Comparison of ENCODE assay signal across 15 cellular contexts in the genomic region with DNA sequence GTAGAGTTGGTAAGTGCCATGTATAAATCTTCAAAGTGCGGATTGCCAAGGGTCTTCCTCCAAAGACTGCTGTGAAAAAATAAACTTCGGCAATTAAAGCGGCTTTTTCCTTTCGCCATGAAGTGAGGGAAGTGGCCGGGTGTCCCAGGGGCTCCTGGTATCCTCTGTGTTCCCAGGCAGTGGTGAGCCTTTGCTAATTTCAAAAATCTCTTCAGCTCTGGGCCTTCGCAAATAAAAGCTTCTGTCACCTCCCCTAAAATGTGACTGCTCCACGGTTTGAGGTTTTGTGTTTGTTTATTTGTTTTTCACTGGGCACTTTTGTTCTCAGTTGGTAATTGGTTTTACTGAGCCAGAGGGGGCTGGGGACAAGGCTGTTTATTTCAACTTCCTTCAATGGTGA.
DNase-seq lines count a peak whose midpoint lies in the region; ATAC-seq and TF ChIP-seq lines count a peak whose summit lies in the region.
"Had no signal": no experiment of that assay in that cellular context is flagged by ENCODE, and none has a peak within 500 bp of the region (broad histone marks: within the 10 kb centered on the region; RNA-seq: fewer than 3 reads in every experiment).

No MANE protein-coding gene starts in this region.

- H3K4me3 Mint-ChIP-seq in GM23338, result no peak overlapping the region
- no peak overlapping the region for H3K4me3 Mint-ChIP-seq in activated CD8-positive, alpha-beta T cell treated with anti-CD3 and anti-CD28 coated beads, Interleukin-2, amount 10 ng/mL, durations not matched to agents 7 days and 5 days

- H3K27ac Mint-ChIP-seq in GM23338, result no peak overlapping the region
- H3K27ac Mint-ChIP-seq in activated CD8-positive, alpha-beta T cell treated with anti-CD3 and anti-CD28 coated beads, Interleukin-2, amount 10 ng/mL, durations not matched to agents 7 days and 5 days, result no peak overlapping the region

- H3K27me3 ChIP-seq in GM23338 (ENCODE audit: insufficient read depth) (no peaks in the 10 kb centered on the region), left lung (no peaks in the 10 kb centered on the region)

- no peak overlapping the region for H3K4me2 ChIP-seq in GM23338

- H4K20me1 ChIP-seq in GM23338 (replicated peaks; ENCODE audit: insufficient read depth), result no peaks in the 10 kb centered on the region

- peaks cover 3% of the 10 kb centered on the region for H3K27me3 Mint-ChIP-seq in GM23338 (ENCODE audit: insufficient read depth, low read depth, poor library complexity)
- no peaks in the 10 kb centered on the region for H3K27me3 Mint-ChIP-seq in activated CD8-positive, alpha-beta T cell treated with anti-CD3 and anti-CD28 coated beads, Interleukin-2, amount 10 ng/mL, durations not matched to agents 7 days and 5 days (ENCODE audit: low read depth)

- peaks cover 30% of the 10 kb centered on the region for H3K4me1 Mint-ChIP-seq in GM23338
- H3K4me1 Mint-ChIP-seq in activated CD8-positive, alpha-beta T cell treated with anti-CD3 and anti-CD28 coated beads, Interleukin-2, amount 10 ng/mL, durations not matched to agents 7 days and 5 days (ENCODE audit: low read depth), result no peaks in the 10 kb centered on the region

- peak; percentile 17 for DNase-seq in GM23338 (ENCODE audit: low spot score)
- peak; percentile 2 for DNase-seq in astrocyte of the hippocampus (ENCODE audit: low read depth, low spot score)
- DNase-seq in iPS-NIHi7 (ENCODE audit: extremely low spot score), result peak; percentile 26
- peak; percentile 20 for DNase-seq in putamen (ENCODE audit: low spot score)
- no peak for DNase-seq in left lung
- DNase-seq in activated CD8-positive, alpha-beta T cell treated with anti-CD3 and anti-CD28 coated beads, Interleukin-2, amount 10 ng/mL, durations not matched to agents 7 days and 5 days, result no peak
- DNase-seq: ACHN, DMS79 treated with DMSO at 0.1 percent for 48 hours, NCI-H1105, NCI-H82, SHP77 had no signal

- no peak overlapping the region for H3K4me3 ChIP-seq in GM23338
- H3K4me3 ChIP-seq in left lung, result no peak overlapping the region
- H3K4me3 ChIP-seq: SK-N-MC had no signal

- 0 out of 2 replicates have a peak, but pooled peaks cover 5% of the 10 kb centered on the region for H3K9me2 ChIP-seq in GM23338 (ENCODE audit: insufficient read depth)

- ATAC-seq in GM23338, result peak; percentile 74
- ATAC-seq in left lung, result no peak
- ATAC-seq in HG02938 (IDR thresholded peaks at IDR 0.05; ENCODE audit: unreplicated experiment), result no peak
- ATAC-seq in activated CD8-positive, alpha-beta T cell treated with anti-CD3 and anti-CD28 coated beads, Interleukin-2, amount 10 ng/mL, durations not matched to agents 7 days and 5 days, result no peak
- ATAC-seq: HCT116 had no signal

- no peaks in the 10 kb centered on the region for H3K9me3 Mint-ChIP-seq in GM23338
- H3K9me3 Mint-ChIP-seq in activated CD8-positive, alpha-beta T cell treated with anti-CD3 and anti-CD28 coated beads, Interleukin-2, amount 10 ng/mL, durations not matched to agents 7 days and 5 days (ENCODE audit: insufficient read depth), result no peaks in the 10 kb centered on the region

- CTCF ChIA-PET in activated CD8-positive, alpha-beta T cell treated with anti-CD3 and anti-CD28 coated beads, Interleukin-2, amount 10 ng/mL, durations not matched to agents 7 days and 5 days (lab: Charles Lee), result no interaction called here

- TF ChIP-seq CTCF in GM23338 (conservative IDR thresholded peaks at IDR 0.05; ENCODE audit: low read depth in 2 of 2), result no peak
- TF ChIP-seq CTCF in left lung (IDR thresholded peaks at IDR 0.05), result no peak

- intact Hi-C loops in left lung (cut with DNase I), result no loop called here

- H3K9me3 ChIP-seq in left lung, result no peaks in the 10 kb centered on the region

- H3K36me3 Mint-ChIP-seq in GM23338 (ENCODE audit: low read depth), result no peaks in the 10 kb centered on the region
- H3K36me3 Mint-ChIP-seq in activated CD8-positive, alpha-beta T cell treated with anti-CD3 and anti-CD28 coated beads, Interleukin-2, amount 10 ng/mL, durations not matched to agents 7 days and 5 days (ENCODE audit: low read depth), result no peaks in the 10 kb centered on the region

- H3K27ac ChIP-seq in GM23338 (ENCODE audit: low read depth) (no peak overlapping the region), left lung (no peak overlapping the region)
- H3K27ac ChIP-seq: C4-2B, SK-N-MC had no signal

- H3K36me3 ChIP-seq in GM23338 (ENCODE audit: insufficient read depth) (no peaks in the 10 kb centered on the region), left lung (no peaks in the 10 kb centered on the region)

- no peaks in the 10 kb centered on the region for H3K79me2 ChIP-seq in GM23338 (replicated peaks; ENCODE audit: insufficient read depth)

- H3K4me1 ChIP-seq in GM23338 (ENCODE audit: insufficient read depth) (peaks cover 17% of the 10 kb centered on the region), left lung (no peaks in the 10 kb centered on the region)

- peak overlapping the region; percentile 82; the same call in 1 of the 2 replicates for H2AFZ ChIP-seq in GM23338

- POLR2A ChIA-PET in activated CD8-positive, alpha-beta T cell treated with anti-CD3 and anti-CD28 coated beads, Interleukin-2, amount 10 ng/mL, durations not matched to agents 7 days and 5 days (lab: Charles Lee), result no interaction called here

- no peaks in the 10 kb centered on the region for H3F3A ChIP-seq in GM23338 (replicated peaks; ENCODE audit: low read depth)

TF ChIP-seq in GM23338, 12 proteins besides CTCF, POLR2A, EP300 and RAD21 (continues in another document):
- TF ChIP-seq CREB1 (CRISPR knock-in tag; IDR thresholded peaks at IDR 0.05; ENCODE audit: low read depth), result no peak
- TF ChIP-seq NANOG (IDR thresholded peaks at IDR 0.05; ENCODE audit: borderline replicate concordance), result no peak
- TF ChIP-seq POLR2AphosphoS5 (IDR thresholded peaks at IDR 0.05; ENCODE audit: low read depth), result no peak
- TF ChIP-seq EZH2 (IDR thresholded peaks at IDR 0.05; ENCODE audit: low read depth, unreplicated experiment), result no peak
- no peak for TF ChIP-seq JUNB (IDR thresholded peaks at IDR 0.05; ENCODE audit: unreplicated experiment)
- no peak for TF ChIP-seq EZH2phosphoT487 (IDR thresholded peaks at IDR 0.05; ENCODE audit: unreplicated experiment)
- TF ChIP-seq ZNF114 (CRISPR knock-in tag; IDR thresholded peaks at IDR 0.05), result no peak
- TF ChIP-seq, protein P1, sequence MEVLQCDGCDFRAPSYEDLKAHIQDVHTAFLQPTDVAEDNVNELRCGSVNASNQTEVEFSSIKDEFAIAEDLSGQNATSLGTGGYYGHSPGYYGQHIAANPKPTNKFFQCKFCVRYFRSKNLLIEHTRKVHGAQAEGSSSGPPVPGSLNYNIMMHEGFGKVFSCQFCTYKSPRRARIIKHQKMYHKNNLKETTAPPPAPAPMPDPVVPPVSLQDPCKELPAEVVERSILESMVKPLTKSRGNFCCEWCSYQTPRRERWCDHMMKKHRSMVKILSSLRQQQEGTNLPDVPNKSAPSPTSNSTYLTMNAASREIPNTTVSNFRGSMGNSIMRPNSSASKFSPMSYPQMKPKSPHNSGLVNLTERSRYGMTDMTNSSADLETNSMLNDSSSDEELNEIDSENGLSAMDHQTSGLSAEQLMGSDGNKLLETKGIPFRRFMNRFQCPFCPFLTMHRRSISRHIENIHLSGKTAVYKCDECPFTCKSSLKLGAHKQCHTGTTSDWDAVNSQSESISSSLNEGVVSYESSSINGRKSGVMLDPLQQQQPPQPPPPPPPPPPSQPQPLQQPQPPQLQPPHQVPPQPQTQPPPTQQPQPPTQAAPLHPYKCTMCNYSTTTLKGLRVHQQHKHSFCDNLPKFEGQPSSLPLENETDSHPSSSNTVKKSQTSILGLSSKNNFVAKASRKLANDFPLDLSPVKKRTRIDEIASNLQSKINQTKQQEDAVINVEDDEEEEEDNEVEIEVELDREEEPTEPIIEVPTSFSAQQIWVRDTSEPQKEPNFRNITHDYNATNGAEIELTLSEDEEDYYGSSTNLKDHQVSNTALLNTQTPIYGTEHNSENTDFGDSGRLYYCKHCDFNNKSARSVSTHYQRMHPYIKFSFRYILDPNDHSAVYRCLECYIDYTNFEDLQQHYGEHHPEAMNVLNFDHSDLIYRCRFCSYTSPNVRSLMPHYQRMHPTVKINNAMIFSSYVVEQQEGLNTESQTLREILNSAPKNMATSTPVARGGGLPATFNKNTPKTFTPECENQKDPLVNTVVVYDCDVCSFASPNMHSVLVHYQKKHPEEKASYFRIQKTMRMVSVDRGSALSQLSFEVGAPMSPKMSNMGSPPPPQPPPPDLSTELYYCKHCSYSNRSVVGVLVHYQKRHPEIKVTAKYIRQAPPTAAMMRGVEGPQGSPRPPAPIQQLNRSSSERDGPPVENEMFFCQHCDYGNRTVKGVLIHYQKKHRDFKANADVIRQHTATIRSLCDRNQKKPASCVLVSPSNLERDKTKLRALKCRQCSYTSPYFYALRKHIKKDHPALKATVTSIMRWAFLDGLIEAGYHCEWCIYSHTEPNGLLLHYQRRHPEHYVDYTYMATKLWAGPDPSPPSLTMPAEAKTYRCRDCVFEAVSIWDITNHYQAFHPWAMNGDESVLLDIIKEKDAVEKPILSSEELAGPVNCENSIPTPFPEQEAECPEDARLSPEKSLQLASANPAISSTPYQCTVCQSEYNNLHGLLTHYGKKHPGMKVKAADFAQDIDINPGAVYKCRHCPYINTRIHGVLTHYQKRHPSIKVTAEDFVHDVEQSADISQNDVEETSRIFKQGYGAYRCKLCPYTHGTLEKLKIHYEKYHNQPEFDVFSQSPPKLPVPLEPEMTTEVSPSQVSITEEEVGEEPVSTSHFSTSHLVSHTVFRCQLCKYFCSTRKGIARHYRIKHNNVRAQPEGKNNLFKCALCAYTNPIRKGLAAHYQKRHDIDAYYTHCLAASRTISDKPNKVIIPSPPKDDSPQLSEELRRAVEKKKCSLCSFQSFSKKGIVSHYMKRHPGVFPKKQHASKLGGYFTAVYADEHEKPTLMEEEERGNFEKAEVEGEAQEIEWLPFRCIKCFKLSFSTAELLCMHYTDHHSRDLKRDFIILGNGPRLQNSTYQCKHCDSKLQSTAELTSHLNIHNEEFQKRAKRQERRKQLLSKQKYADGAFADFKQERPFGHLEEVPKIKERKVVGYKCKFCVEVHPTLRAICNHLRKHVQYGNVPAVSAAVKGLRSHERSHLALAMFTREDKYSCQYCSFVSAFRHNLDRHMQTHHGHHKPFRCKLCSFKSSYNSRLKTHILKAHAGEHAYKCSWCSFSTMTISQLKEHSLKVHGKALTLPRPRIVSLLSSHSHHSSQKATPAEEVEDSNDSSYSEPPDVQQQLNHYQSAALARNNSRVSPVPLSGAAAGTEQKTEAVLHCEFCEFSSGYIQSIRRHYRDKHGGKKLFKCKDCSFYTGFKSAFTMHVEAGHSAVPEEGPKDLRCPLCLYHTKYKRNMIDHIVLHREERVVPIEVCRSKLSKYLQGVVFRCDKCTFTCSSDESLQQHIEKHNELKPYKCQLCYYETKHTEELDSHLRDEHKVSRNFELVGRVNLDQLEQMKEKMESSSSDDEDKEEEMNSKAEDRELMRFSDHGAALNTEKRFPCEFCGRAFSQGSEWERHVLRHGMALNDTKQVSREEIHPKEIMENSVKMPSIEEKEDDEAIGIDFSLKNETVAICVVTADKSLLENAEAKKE (CRISPR knock-in tag; IDR thresholded peaks at IDR 0.05), result no peak
- TF ChIP-seq STAT1 (IDR thresholded peaks at IDR 0.05; ENCODE audit: unreplicated experiment), result no peak

Comparison
In these comparisons a context has a peak if more than half of its experiments do, and no peak if none do; other contexts are left out.
1. DNase-seq: peak in GM23338 (single experiment), astrocyte of the hippocampus (single experiment), iPS-NIHi7 (single experiment) and putamen (single experiment); none in left lung (0 of 2) and activated CD8-positive, alpha-beta T cell treated with anti-CD3 and anti-CD28 coated beads, Interleukin-2, amount 10 ng/mL, durations not matched to agents 7 days and 5 days (single experiment).